Comparison of ENCODE assay signal across 8 cellular contexts in genomic region chr5:140239939-140240700, GRCh38.
A peak's percentile ranks its signal among the peaks of the same experiment; 100 is the strongest.
DNase-seq lines count a peak whose midpoint lies in the region; ATAC-seq and TF ChIP-seq lines count a peak whose summit lies in the region.

No MANE protein-coding gene starts in this region.

- no peaks in the 10 kb centered on the region for H3K27me3 ChIP-seq in CD8-positive, alpha-beta memory T cell (ENCODE audit: insufficient read depth, low read length, poor library complexity, severe bottlenecking)

- H3K27ac Mint-ChIP-seq in CD8-positive, alpha-beta memory T cell = no peak overlapping the region
- H3K27ac Mint-ChIP-seq in stimulated activated naive B cell treated with anti-CD40 and anti-IgM and Interleukin-4, amounts not matched to agents 10 μg/mL and 1 μg/mL and 100 μg/mL, for 72 hours = no peak overlapping the region

- DNase-seq in CD8-positive, alpha-beta memory T cell = peak; percentile 8 to 55 (median 13)
- DNase-seq in NCI-H774 (lab: John Stamatoyannopoulos, UW) = peak; percentile 18
- peak; percentile 58 for DNase-seq in activated CD8-positive, alpha-beta memory T cell treated with anti-CD3 and anti-CD28 coated beads, Interleukin-2, amount 50 U/mL, for 4 hours
- DNase-seq in erythroblast (lab: John Stamatoyannopoulos, UW) = peak; percentile 68 to 78
- peak; percentile 46 for DNase-seq in myocyte (ENCODE audit: low read depth)
- peak; percentile 30 for DNase-seq in stimulated activated naive B cell treated with anti-CD40 and anti-IgM and Interleukin-4, amounts not matched to agents 10 μg/mL and 1 μg/mL and 100 μg/mL, for 72 hours
- no peak for DNase-seq in NCI-H2227 treated with DMSO at 0.1 percent for 48 hours (lab: John Stamatoyannopoulos, UW)

- peaks cover 7% of the 10 kb centered on the region for H3K4me1 ChIP-seq in CD8-positive, alpha-beta memory T cell (ENCODE audit: insufficient read depth, low read length)

- ATAC-seq in GM21576 (IDR thresholded peaks at IDR 0.05; ENCODE audit: unreplicated experiment) = peak; percentile 54
- peak; percentile 75 to 82 for ATAC-seq in stimulated activated naive B cell treated with anti-CD40 and anti-IgM and Interleukin-4, amounts not matched to agents 10 μg/mL and 1 μg/mL and 100 μg/mL, for 72 hours (replicated peaks)

- CTCF ChIA-PET in CD8-positive, alpha-beta memory T cell (lab: Charles Lee) = interaction anchor here (0.7 to 1.5 kb wide), 13 partner anchors 9 to 134 kb away, joined by 3 to 9 read pairs (median 4); partner anchors contain the start of gene SLC4A9

- POLR2A ChIA-PET in CD8-positive, alpha-beta memory T cell (lab: Charles Lee) = interaction anchor here (0.5 kb wide), 1 partner anchor 18 kb away, joined by 7 read pairs; no protein-coding TSS in a partner anchor

- no peaks in the 10 kb centered on the region for H3K9me3 ChIP-seq in CD8-positive, alpha-beta memory T cell (ENCODE audit: low read length)

- peaks cover under 1 to 8% (median 4%) of the 10 kb centered on the region in 3 donors for H3K4me1 Mint-ChIP-seq in CD8-positive, alpha-beta memory T cell
- H3K4me1 Mint-ChIP-seq in stimulated activated naive B cell treated with anti-CD40 and anti-IgM and Interleukin-4, amounts not matched to agents 10 μg/mL and 1 μg/mL and 100 μg/mL, for 72 hours = peaks cover 8 to 9% of the 10 kb centered on the region in 2 donors

- TF ChIP-seq POLR2A in erythroblast (IDR thresholded peaks at IDR 0.05; ENCODE audit: low read length) = no peak

- no peak overlapping the region for H3K4me3 Mint-ChIP-seq in CD8-positive, alpha-beta memory T cell
- H3K4me3 Mint-ChIP-seq in stimulated activated naive B cell treated with anti-CD40 and anti-IgM and Interleukin-4, amounts not matched to agents 10 μg/mL and 1 μg/mL and 100 μg/mL, for 72 hours = no peak overlapping the region

- no peaks in the 10 kb centered on the region for H3K27me3 Mint-ChIP-seq in CD8-positive, alpha-beta memory T cell
- H3K27me3 Mint-ChIP-seq in stimulated activated naive B cell treated with anti-CD40 and anti-IgM and Interleukin-4, amounts not matched to agents 10 μg/mL and 1 μg/mL and 100 μg/mL, for 72 hours = no peaks in the 10 kb centered on the region

- H3K27ac ChIP-seq in CD8-positive, alpha-beta memory T cell (ENCODE audit: low read depth, low read length) = no peak overlapping the region

- H3K36me3 Mint-ChIP-seq in CD8-positive, alpha-beta memory T cell = peaks cover 0 to 13% (median 2%) of the 10 kb centered on the region in 3 donors
- peaks cover 9 to 14% of the 10 kb centered on the region in 2 donors for H3K36me3 Mint-ChIP-seq in stimulated activated naive B cell treated with anti-CD40 and anti-IgM and Interleukin-4, amounts not matched to agents 10 μg/mL and 1 μg/mL and 100 μg/mL, for 72 hours

- H3K36me3 ChIP-seq in CD8-positive, alpha-beta memory T cell (ENCODE audit: insufficient read depth, low read length) = peaks cover 4% of the 10 kb centered on the region

- H3K4me3 ChIP-seq in CD8-positive, alpha-beta memory T cell (ENCODE audit: low read length) = no peak overlapping the region

- H3K9me3 Mint-ChIP-seq in CD8-positive, alpha-beta memory T cell = no peaks in the 10 kb centered on the region
- H3K9me3 Mint-ChIP-seq in stimulated activated naive B cell treated with anti-CD40 and anti-IgM and Interleukin-4, amounts not matched to agents 10 μg/mL and 1 μg/mL and 100 μg/mL, for 72 hours = no peaks in the 10 kb centered on the region
